In the genomic region with DNA sequence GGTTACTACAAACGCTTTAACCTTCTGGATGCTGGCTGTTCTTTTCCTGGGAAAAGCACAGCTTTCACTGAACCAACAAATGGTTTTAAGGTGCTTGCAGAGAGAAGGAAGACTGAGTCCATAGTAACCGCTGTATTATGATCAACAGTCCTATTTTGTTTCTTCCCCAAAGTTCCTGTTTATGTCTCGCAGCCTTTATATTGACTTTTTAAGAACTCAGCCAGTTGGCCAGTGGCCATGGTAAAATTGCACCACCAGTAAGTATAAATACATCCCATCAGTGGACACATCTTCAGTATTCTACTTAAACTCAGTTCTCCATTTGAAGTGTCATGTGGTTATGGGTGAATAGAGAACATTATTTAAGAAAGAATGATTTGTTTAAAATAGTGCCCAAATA, we compare ENCODE assay signal across 14 cellular contexts.
DNase-seq lines count a peak whose midpoint lies in the region; ATAC-seq and TF ChIP-seq lines count a peak whose summit lies in the region.
"Had no signal": no experiment of that assay in that cellular context is flagged by ENCODE, and none has a peak within 500 bp of the region (broad histone marks: within the 10 kb centered on the region; RNA-seq: fewer than 3 reads in every experiment).

No MANE protein-coding gene starts in this region.

- no peak overlapping the region for H3K27ac ChIP-seq in WERI-Rb-1

- H3K27ac Mint-ChIP-seq in HFFc6 (peak overlapping the region; percentile 95), T-helper 17 cell (no peak overlapping the region)
- peak overlapping the region; percentile 56 for H3K27ac Mint-ChIP-seq in dendritic cell treated with granulocyte-macrophage colony-stimulating factor and Interleukin-4, amounts not matched to agents 40 ng/mL and 50 ng/mL, for 4 days
- H3K27ac Mint-ChIP-seq: activated naive CD8-positive, alpha-beta T cell treated with anti-CD3 and anti-CD28 coated beads, Interleukin-2, amount 50 U/mL, for 24 hours; CD8-positive, alpha-beta memory T cell; natural killer cell; stimulated activated memory B cell treated with anti-CD40 and anti-IgM and Interleukin-4, amounts not matched to agents 10 μg/mL and 1 μg/mL and 100 μg/mL, for 72 hours had no signal

- intact Hi-C loops in dendritic cell treated with granulocyte-macrophage colony-stimulating factor and Interleukin-4, amounts not matched to agents 40 ng/mL and 50 ng/mL, for 4 days (cut with micrococcal nuclease): loop anchor here (10.0 kb wide), 1 partner anchor 203 kb away; no protein-coding TSS in a partner anchor
- intact Hi-C loops in left colon (cut with DNase I, micrococcal nuclease): no loop called here

- no peaks in the 10 kb centered on the region for H3K36me3 ChIP-seq in WERI-Rb-1

- H3K4me3 Mint-ChIP-seq in HFFc6: peak overlapping the region; percentile 75
- no peak overlapping the region for H3K4me3 Mint-ChIP-seq in dendritic cell treated with granulocyte-macrophage colony-stimulating factor and Interleukin-4, amounts not matched to agents 40 ng/mL and 50 ng/mL, for 4 days
- H3K4me3 Mint-ChIP-seq in T-helper 17 cell: no peak overlapping the region
- H3K4me3 Mint-ChIP-seq: activated naive CD8-positive, alpha-beta T cell treated with anti-CD3 and anti-CD28 coated beads, Interleukin-2, amount 50 U/mL, for 24 hours; CD8-positive, alpha-beta memory T cell; natural killer cell; stimulated activated memory B cell treated with anti-CD40 and anti-IgM and Interleukin-4, amounts not matched to agents 10 μg/mL and 1 μg/mL and 100 μg/mL, for 72 hours had no signal

- TF ChIP-seq CTCF in HFFc6 (IDR thresholded peaks at IDR 0.05): no peak
- TF ChIP-seq CTCF in WERI-Rb-1 (IDR thresholded peaks at IDR 0.05; ENCODE audit: low read depth, low read length): no peak

- H3K27me3 Mint-ChIP-seq in HFFc6 (ENCODE audit: insufficient read depth): no peaks in the 10 kb centered on the region; the same call in 1 of the 2 replicates
- H3K27me3 Mint-ChIP-seq in dendritic cell treated with granulocyte-macrophage colony-stimulating factor and Interleukin-4, amounts not matched to agents 40 ng/mL and 50 ng/mL, for 4 days: no peaks in the 10 kb centered on the region
- no peaks in the 10 kb centered on the region for H3K27me3 Mint-ChIP-seq in T-helper 17 cell
- H3K27me3 Mint-ChIP-seq: activated naive CD8-positive, alpha-beta T cell treated with anti-CD3 and anti-CD28 coated beads, Interleukin-2, amount 50 U/mL, for 24 hours; stimulated activated memory B cell treated with anti-CD40 and anti-IgM and Interleukin-4, amounts not matched to agents 10 μg/mL and 1 μg/mL and 100 μg/mL, for 72 hours had no signal

- peaks cover 68% of the 10 kb centered on the region for H3K4me1 Mint-ChIP-seq in HFFc6 (ENCODE audit: low read depth)
- peaks cover 12% of the 10 kb centered on the region for H3K4me1 Mint-ChIP-seq in dendritic cell treated with granulocyte-macrophage colony-stimulating factor and Interleukin-4, amounts not matched to agents 40 ng/mL and 50 ng/mL, for 4 days (ENCODE audit: low read depth)
- no peaks in the 10 kb centered on the region for H3K4me1 Mint-ChIP-seq in T-helper 17 cell
- H3K4me1 Mint-ChIP-seq: activated naive CD8-positive, alpha-beta T cell treated with anti-CD3 and anti-CD28 coated beads, Interleukin-2, amount 50 U/mL, for 24 hours; CD8-positive, alpha-beta memory T cell; natural killer cell had no signal

- no peak for ATAC-seq in left colon
- no peak for ATAC-seq in GM21360 (IDR thresholded peaks at IDR 0.05; ENCODE audit: unreplicated experiment)
- no peak for ATAC-seq in T-helper 17 cell
- ATAC-seq: activated naive CD8-positive, alpha-beta T cell treated with anti-CD3 and anti-CD28 coated beads, Interleukin-2, amount 50 U/mL, for 24 hours; natural killer cell; stimulated activated memory B cell treated with anti-CD40 and anti-IgM and Interleukin-4, amounts not matched to agents 10 μg/mL and 1 μg/mL and 100 μg/mL, for 72 hours had no signal

- H3K27me3 ChIP-seq in WERI-Rb-1 (ENCODE audit: insufficient read depth, low read depth, severe bottlenecking): no peaks in the 10 kb centered on the region

- H3K9me3 Mint-ChIP-seq in HFFc6: no peaks in the 10 kb centered on the region
- H3K9me3 Mint-ChIP-seq in dendritic cell treated with granulocyte-macrophage colony-stimulating factor and Interleukin-4, amounts not matched to agents 40 ng/mL and 50 ng/mL, for 4 days: no peaks in the 10 kb centered on the region
- H3K9me3 Mint-ChIP-seq: stimulated activated memory B cell treated with anti-CD40 and anti-IgM and Interleukin-4, amounts not matched to agents 10 μg/mL and 1 μg/mL and 100 μg/mL, for 72 hours had no signal

- DNase-seq in HFFc6: peak; percentile 61
- peak; percentile 33 to 46 for DNase-seq in left colon
- DNase-seq in skeletal muscle cell (ENCODE audit: low read depth): peak; percentile 71
- DNase-seq in T-helper 17 cell: no peak
- DNase-seq in WERI-Rb-1: no peak
- DNase-seq in activated naive CD4-positive, alpha-beta T cell treated with anti-CD3 and anti-CD28 coated beads, Interleukin-2, amount 50 U/mL, for 16 hours: no peak
- DNase-seq: activated naive CD8-positive, alpha-beta T cell treated with anti-CD3 and anti-CD28 coated beads, Interleukin-2, amount 50 U/mL, for 24 hours; CD8-positive, alpha-beta memory T cell; natural killer cell; NCI-H345; stimulated activated CD4-positive, alpha-beta T cell treated with anti-CD3 and anti-CD28 coated beads, Interleukin-2, amount 100 ng/mL, for 24 hours had no signal

- H3K9me3 ChIP-seq in T-helper 17 cell (ENCODE audit: control insufficient read depth, low read length, poor library complexity, severe bottlenecking): no peaks in the 10 kb centered on the region
- no peaks in the 10 kb centered on the region for H3K9me3 ChIP-seq in WERI-Rb-1 (ENCODE audit: severe bottlenecking)

- H3K4me3 ChIP-seq in skeletal muscle cell (ENCODE audit: low read depth, low read length): no peak overlapping the region
- no peak overlapping the region for H3K4me3 ChIP-seq in WERI-Rb-1 (ENCODE audit: low read depth, low read length)

- H3K36me3 Mint-ChIP-seq in HFFc6 (ENCODE audit: low read depth) (no peaks in the 10 kb centered on the region), T-helper 17 cell (ENCODE audit: low read depth) (no peaks in the 10 kb centered on the region)
- no peaks in the 10 kb centered on the region for H3K36me3 Mint-ChIP-seq in dendritic cell treated with granulocyte-macrophage colony-stimulating factor and Interleukin-4, amounts not matched to agents 40 ng/mL and 50 ng/mL, for 4 days (ENCODE audit: low read depth)
- H3K36me3 Mint-ChIP-seq: CD8-positive, alpha-beta memory T cell; natural killer cell had no signal

Comparison
In these comparisons a context has a peak if more than half of its experiments do, and no peak if none do; other contexts are left out.
1. DNase-seq: peak in HFFc6 (single experiment), left colon (2 of 2) and skeletal muscle cell (single experiment); none in T-helper 17 cell (0 of 3), WERI-Rb-1 (single experiment) and activated naive CD4-positive, alpha-beta T cell treated with anti-CD3 and anti-CD28 coated beads, Interleukin-2, amount 50 U/mL, for 16 hours (single experiment).